In genomic region chr6:87094576-87094975, GRCh38 we compare ENCODE assay signal across 21 cellular contexts. TPM values are rescaled to one million over a fixed set of nuclear protein-coding genes. Genes with fewer than 3 reads are reported as not detected.
"Had no signal": no experiment of that assay in that cellular context is flagged by ENCODE, and none has a peak within 500 bp of the region (broad histone marks: within the 10 kb centered on the region; RNA-seq: fewer than 3 reads in every experiment).

No MANE protein-coding gene starts in this region.

- H3K27ac ChIP-seq: SJSA1, SK-N-MC had no signal

- H3K4me3 ChIP-seq: MG63, SJSA1, SK-N-MC had no signal

- H3K4me1 ChIP-seq: SJSA1 had no signal

- H3K36me3 ChIP-seq: MG63, SJSA1 had no signal

- DNase-seq: KBM-7, MG63, NCI-H1092, NCI-H1105 treated with DMSO at 0.1 percent for 48 hours, NCI-H1417 treated with DMSO at 0.1 percent for 48 hours, NCI-H1694 treated with DMSO at 0.1 percent for 48 hours, NCI-H1930, NCI-H2107, NCI-H2227 treated with DMSO at 0.1 percent for 48 hours, NCI-H510A, NCI-H524 treated with DMSO at 0.1 percent for 48 hours, NCI-H774, Right ventricle myocardium superior, RPMI8226, SIG-M5, T-helper 1 cell had no signal

- FAIRE-seq: RCC 7860 had no signal

- H3K9me3 ChIP-seq: MG63, SJSA1 had no signal

RNA-seq across cellular contexts. Expression of gene CGA, which starts 0.3 kb away (rescaled TPM):
- total RNA-seq: HT-29, LHCN-M2, Right ventricle myocardium superior, SJSA1 had no signal
